ENCODE assay signal across 8 cellular contexts in the genomic region with DNA sequence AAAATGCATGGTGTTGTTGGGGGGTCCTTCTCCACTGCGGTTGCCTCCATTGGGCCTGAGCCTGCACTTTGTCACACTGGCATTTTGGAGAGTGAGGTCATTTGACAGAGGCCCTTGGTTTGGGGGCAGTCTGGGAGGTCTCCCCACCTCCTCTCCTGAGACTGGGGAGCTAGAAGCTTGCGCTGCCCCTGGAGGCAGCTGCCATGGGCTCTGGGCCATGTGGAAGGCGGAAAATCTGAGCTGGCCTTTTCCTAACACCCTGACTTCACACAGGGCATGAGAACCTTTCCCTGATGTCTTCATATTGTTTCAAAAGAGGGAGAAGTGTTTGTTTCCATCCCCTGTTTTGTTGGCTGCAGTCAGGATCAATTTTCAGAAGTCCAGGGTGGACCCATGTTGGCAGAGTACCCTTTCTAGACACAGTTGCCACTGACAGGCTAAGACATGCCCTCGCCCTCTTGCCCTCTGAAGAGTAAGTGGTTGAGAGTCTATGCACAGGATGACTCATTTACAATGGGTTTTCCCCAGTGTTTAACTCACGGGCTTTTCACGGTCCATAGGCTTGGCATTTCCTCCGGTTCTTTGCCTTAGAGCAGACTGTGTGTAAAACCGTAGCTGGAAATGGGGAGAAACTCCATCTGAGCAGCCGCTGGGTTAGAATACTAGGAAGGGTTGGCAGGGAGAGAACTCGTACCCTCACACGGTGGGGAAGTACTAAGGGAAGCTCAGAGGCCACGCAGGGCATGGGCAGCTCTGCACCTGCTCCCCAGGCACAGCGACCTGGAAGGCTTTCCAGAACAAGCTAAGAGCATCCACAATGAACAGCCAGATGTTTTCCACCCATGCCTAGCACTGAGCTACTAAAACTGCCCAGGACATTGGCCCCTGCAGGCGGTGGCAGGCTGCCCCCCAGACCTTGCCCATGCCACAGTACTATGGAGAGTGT.
DNase-seq lines count a peak whose midpoint lies in the region; ATAC-seq, FAIRE-seq and TF ChIP-seq lines count a peak whose summit lies in the region.

No MANE protein-coding gene starts in this region.

- no peak for TF ChIP-seq CTCF in endothelial cell of umbilical vein (IDR thresholded peaks at IDR 0.05; ENCODE audit: extremely low read depth in 1 of 2, insufficient read depth in 1 of 2, low read depth in 1 of 2, low read length in 2 of 2)
- no peak for TF ChIP-seq CTCF in glutamatergic neuron (IDR thresholded peaks at IDR 0.05; ENCODE audit: partially characterized antibody, unreplicated experiment)
- no peak for TF ChIP-seq CTCF in kidney (IDR thresholded peaks at IDR 0.05; ENCODE audit: borderline replicate concordance, extremely low read depth, insufficient read depth)

- ATAC-seq in GM21381 (IDR thresholded peaks at IDR 0.05; ENCODE audit: unreplicated experiment) (peak; percentile 77), HG03575 (IDR thresholded peaks at IDR 0.05; ENCODE audit: extremely low read depth, insufficient number of reproducible peaks, low FRiP score, unreplicated experiment) (peak; percentile 60)

- no peak overlapping the region for H3K27ac Mint-ChIP-seq in glutamatergic neuron (ENCODE audit: unreplicated experiment)

- no TSS peak for BruUV-seq in endothelial cell of umbilical vein (replicated peaks; lab: Mats Ljungman, UMichigan)

- no peaks in the 10 kb centered on the region for H3K27me3 ChIP-seq in BLaER1
- no peaks in the 10 kb centered on the region for H3K27me3 ChIP-seq in endothelial cell of umbilical vein (ENCODE audit: control insufficient read depth in 2 of 2, insufficient read depth in 2 of 2, low read length in 2 of 2)

- H3K79me2 ChIP-seq in endothelial cell of umbilical vein (ENCODE audit: control insufficient read depth, insufficient read depth, low read length): no peaks in the 10 kb centered on the region

- no peaks in the 10 kb centered on the region for H3K9me3 ChIP-seq in BLaER1
- H3K9me3 ChIP-seq in endothelial cell of umbilical vein (replicated peaks; ENCODE audit: control insufficient read depth, insufficient read depth, low read length): no peaks in the 10 kb centered on the region
- H3K9me3 ChIP-seq in kidney (ENCODE audit: control insufficient read depth in 1 of 2, low read length in 2 of 2): no peaks in the 10 kb centered on the region

- H2AFZ ChIP-seq in endothelial cell of umbilical vein (ENCODE audit: low read depth, low read length): no peak overlapping the region

- H3K9me1 ChIP-seq in endothelial cell of umbilical vein (replicated peaks; ENCODE audit: control insufficient read depth, extremely low read depth, insufficient read depth, low read length): no peaks in the 10 kb centered on the region

- H3K4me1 ChIP-seq in BLaER1 (peaks cover 34% of the 10 kb centered on the region), endothelial cell of umbilical vein (ENCODE audit: control insufficient read depth, extremely low read depth, insufficient read depth, low read length) (peaks cover 4% of the 10 kb centered on the region), kidney (ENCODE audit: control insufficient read depth in 1 of 2, insufficient read depth in 1 of 2, low read depth in 1 of 2, low read length in 2 of 2) (peaks cover 2 to 10% of the 10 kb centered on the region in 2 donors)

- H3K4me2 ChIP-seq in BLaER1: peak overlapping the region; percentile 62
- no peak overlapping the region for H3K4me2 ChIP-seq in endothelial cell of umbilical vein (ENCODE audit: insufficient read depth, low read length)

- H3K4me3 ChIP-seq in BLaER1 (no peak overlapping the region), endothelial cell of umbilical vein (replicated peaks in 1 of 3; ENCODE audit: insufficient read depth in 1 of 3, low read depth in 1 of 3, low read length in 3 of 3) (no peak overlapping the region), kidney (ENCODE audit: low read length in 2 of 2) (no peak overlapping the region)

- TF ChIP-seq POLR2A in endothelial cell of umbilical vein (IDR thresholded peaks at IDR 0.05; ENCODE audit: low read depth, low read length): no peak

- POLR2A ChIA-PET in endothelial cell of umbilical vein (lab: Charles Lee): no interaction called here

- CTCF ChIA-PET in endothelial cell of umbilical vein (lab: Charles Lee): interaction anchor here (0.6 kb wide), 1 partner anchor 91 kb away, joined by 3 read pairs; no protein-coding TSS in a partner anchor

- DNase-seq in endothelial cell of umbilical vein (ENCODE audit: low read depth, low spot score): peak; percentile 43
- DNase-seq in activated CD8-positive, alpha-beta memory T cell treated with anti-CD3 and anti-CD28 coated beads, Interleukin-2, amount 50 U/mL, for 4 hours: no peak
- no peak for DNase-seq in glutamatergic neuron
- no peak for DNase-seq in middle frontal gyrus (ENCODE audit: extremely low spot score, low spot score)
- DNase-seq in kidney: no peak

- H3K9me3 Mint-ChIP-seq in glutamatergic neuron (ENCODE audit: unreplicated experiment): peaks cover 12% of the 10 kb centered on the region

- H4K20me1 ChIP-seq in BLaER1 (no peaks in the 10 kb centered on the region), endothelial cell of umbilical vein (replicated peaks; ENCODE audit: control insufficient read depth, extremely low read depth, insufficient read depth, low read length) (no peaks in the 10 kb centered on the region)

- intact Hi-C loops in endothelial cell of umbilical vein (cut with micrococcal nuclease) (no loop called here), kidney (cut with DNase I) (no loop called here)

- H3K4me1 Mint-ChIP-seq in glutamatergic neuron (ENCODE audit: low read depth, unreplicated experiment): no peaks in the 10 kb centered on the region

- H3K9ac ChIP-seq in BLaER1 (no peak overlapping the region), endothelial cell of umbilical vein (replicated peaks; ENCODE audit: extremely low read depth, insufficient read depth, low read length) (no peak overlapping the region), kidney (ENCODE audit: low read length in 2 of 2) (no peak overlapping the region)

- peak overlapping the region; percentile 11; the same call in 1 of the 2 replicates for H3K27ac ChIP-seq in BLaER1
- no peak overlapping the region for H3K27ac ChIP-seq in endothelial cell of umbilical vein (ENCODE audit: insufficient read depth, low read depth, low read length)
- H3K27ac ChIP-seq in kidney (ENCODE audit: low read depth in 2 of 2, low read length in 2 of 2): peak overlapping the region in 1 of 2 donors; percentile 16

- H3K36me3 ChIP-seq in BLaER1 (no peaks in the 10 kb centered on the region), endothelial cell of umbilical vein (ENCODE audit: control insufficient read depth in 2 of 2, extremely low read depth in 1 of 2, insufficient read depth in 2 of 2, low read length in 2 of 2) (no peaks in the 10 kb centered on the region), kidney (ENCODE audit: control insufficient read depth in 1 of 2, insufficient read depth in 2 of 2, low read length in 2 of 2) (no peaks in the 10 kb centered on the region)

- H3K27me3 Mint-ChIP-seq in glutamatergic neuron (ENCODE audit: unreplicated experiment): peaks cover 10% of the 10 kb centered on the region

- FAIRE-seq in endothelial cell of umbilical vein (lab: Jason Lieb, UNC) (peak; percentile 73), kidney (lab: Jason Lieb, UNC) (no peak)

- dilution Hi-C loops in endothelial cell of umbilical vein (cut with MboI; ENCODE audit: extremely low pct_ligation_motif_present, low sequenced_read_pairs): no loop called here

- H3K4me3 Mint-ChIP-seq in glutamatergic neuron (ENCODE audit: unreplicated experiment): no peak overlapping the region

- H3K36me3 Mint-ChIP-seq in glutamatergic neuron (ENCODE audit: unreplicated experiment): peaks cover 9% of the 10 kb centered on the region

TF ChIP-seq in endothelial cell of umbilical vein, 7 proteins besides CTCF, POLR2A, EP300 and RAD21:
- TF ChIP-seq FOS (IDR thresholded peaks at IDR 0.05; ENCODE audit: borderline replicate concordance, insufficient read depth, low read length) (peak; percentile 43), GATA2 (IDR thresholded peaks at IDR 0.05; ENCODE audit: insufficient read depth, insufficient read length, low read depth, low read length) (no peak)
TF ChIP-seq in endothelial cell of umbilical vein: peak in this region for 1.
